8 cellular contexts compared by ENCODE assay signal in genomic region chr11:77127969-77128691, GRCh38. TPM values are rescaled to one million over a fixed set of nuclear protein-coding genes. Genes with fewer than 3 reads are reported as not detected.
A peak's percentile ranks its signal among the peaks of the same experiment; 100 is the strongest.
DNase-seq lines count a peak whose midpoint lies in the region; ATAC-seq and TF ChIP-seq lines count a peak whose summit lies in the region.

Gene MYO7A, plus strand, starts transcription at chr11:77128246. Its CDS starts 2,389 bp downstream, at chr11:77130635.

- H2AFZ ChIP-seq in ACC112 (ENCODE audit: low read length, unreplicated experiment): peak within 1 kb of the TSS; percentile 57

- DNase-seq in left ventricle myocardium inferior (peak; percentile 70), progenitor cell of endocrine pancreas (ENCODE audit: low spot score, unreplicated experiment) (peak; percentile 73), cerebellar cortex (ENCODE audit: low spot score) (no peak)

- H3K4me1 Mint-ChIP-seq in activated T-helper 17 cell treated with anti-CD3 and anti-CD28 coated beads, Interleukin-2, amount 50 U/mL, for 72 hours: peaks cover 9% of the 10 kb centered on the region
- peaks cover 11% of the 10 kb centered on the region for H3K4me1 Mint-ChIP-seq in progenitor cell of endocrine pancreas (ENCODE audit: low read depth)

- H3K27me3 ChIP-seq in ACC112 (ENCODE audit: insufficient read depth, low read length) (no peaks in the 10 kb centered on the region), HUES64 (ENCODE audit: insufficient read depth, low read length) (no peaks in the 10 kb centered on the region), left ventricle myocardium inferior (ENCODE audit: low read depth) (peaks cover 13% of the 10 kb centered on the region)

- no peaks in the 10 kb centered on the region for H3K9me3 Mint-ChIP-seq in activated T-helper 17 cell treated with anti-CD3 and anti-CD28 coated beads, Interleukin-2, amount 50 U/mL, for 72 hours
- H3K9me3 Mint-ChIP-seq in progenitor cell of endocrine pancreas (ENCODE audit: low read depth): no peaks in the 10 kb centered on the region

- no peak for ATAC-seq in activated T-helper 17 cell treated with anti-CD3 and anti-CD28 coated beads, Interleukin-2, amount 50 U/mL, for 72 hours (replicated peaks)
- ATAC-seq in HG03378 (IDR thresholded peaks at IDR 0.05; ENCODE audit: unreplicated experiment) (no peak), HG03457 (IDR thresholded peaks at IDR 0.05; ENCODE audit: unreplicated experiment) (no peak)

- H3K4me1 ChIP-seq in ACC112 (ENCODE audit: control insufficient read depth, insufficient read depth, low read length, unreplicated experiment) (peaks cover 3% of the 10 kb centered on the region), HUES64 (ENCODE audit: insufficient read depth, low read length) (no peaks in the 10 kb centered on the region), left ventricle myocardium inferior (peaks cover 47% of the 10 kb centered on the region)

- H3K36me3 ChIP-seq in ACC112 (ENCODE audit: insufficient read depth, low read length) (no peaks in the 10 kb centered on the region), HUES64 (ENCODE audit: insufficient read depth, low read length) (no peaks in the 10 kb centered on the region), left ventricle myocardium inferior (no peaks in the 10 kb centered on the region)

- no peak within 1 kb of the TSS for H3K9ac ChIP-seq in HUES64 (ENCODE audit: low read depth, low read length)

- TF ChIP-seq CTCF in left ventricle myocardium inferior (IDR thresholded peaks at IDR 0.05; ENCODE audit: borderline replicate concordance) (no peak), progenitor cell of endocrine pancreas (IDR thresholded peaks at IDR 0.05; ENCODE audit: unreplicated experiment) (no peak)

- no peaks in the 10 kb centered on the region for H3K79me2 ChIP-seq in ACC112 (ENCODE audit: control insufficient read depth, insufficient read depth, low read length, unreplicated experiment)

- H3K9me3 ChIP-seq in HUES64 (ENCODE audit: insufficient read depth, low read depth, low read length): no peaks in the 10 kb centered on the region
- no peaks in the 10 kb centered on the region for H3K9me3 ChIP-seq in left ventricle myocardium inferior (replicated peaks)

- H3K4me3 ChIP-seq in ACC112 (ENCODE audit: low read depth, low read length): peak within 1 kb of the TSS; percentile 72
- peak within 1 kb of the TSS; percentile 51 for H3K4me3 ChIP-seq in HUES64 (ENCODE audit: low read length)
- peak within 1 kb of the TSS; percentile 64 for H3K4me3 ChIP-seq in left ventricle myocardium inferior

- intact Hi-C loops in left ventricle myocardium inferior (cut with micrococcal nuclease): loop anchor here (5.0 kb wide), 1 partner anchor 59 kb away; no protein-coding TSS in a partner anchor

- peak within 1 kb of the TSS; percentile 25 for H3K27ac Mint-ChIP-seq in activated T-helper 17 cell treated with anti-CD3 and anti-CD28 coated beads, Interleukin-2, amount 50 U/mL, for 72 hours
- peak within 1 kb of the TSS; percentile 85 for H3K27ac Mint-ChIP-seq in progenitor cell of endocrine pancreas

- no peaks in the 10 kb centered on the region for H3K36me3 Mint-ChIP-seq in activated T-helper 17 cell treated with anti-CD3 and anti-CD28 coated beads, Interleukin-2, amount 50 U/mL, for 72 hours (ENCODE audit: low read depth)
- H3K36me3 Mint-ChIP-seq in progenitor cell of endocrine pancreas (ENCODE audit: insufficient read depth): peaks cover 1% of the 10 kb centered on the region

- H3K27ac ChIP-seq in ACC112 (ENCODE audit: low read depth, low read length) (no peak within 1 kb of the TSS), HUES64 (ENCODE audit: low read depth, low read length) (no peak within 1 kb of the TSS), left ventricle myocardium inferior (replicated peaks) (peak within 1 kb of the TSS; percentile 57)

- WGBS in HUES64: 39% methylated on average over 19 of the region's 19 CpGs

- H3K4me3 Mint-ChIP-seq in activated T-helper 17 cell treated with anti-CD3 and anti-CD28 coated beads, Interleukin-2, amount 50 U/mL, for 72 hours: peak within 1 kb of the TSS; percentile 52
- peak within 1 kb of the TSS; percentile 57 for H3K4me3 Mint-ChIP-seq in progenitor cell of endocrine pancreas (ENCODE audit: low read depth)

- no peaks in the 10 kb centered on the region for H3K27me3 Mint-ChIP-seq in activated T-helper 17 cell treated with anti-CD3 and anti-CD28 coated beads, Interleukin-2, amount 50 U/mL, for 72 hours
- no peaks in the 10 kb centered on the region for H3K27me3 Mint-ChIP-seq in progenitor cell of endocrine pancreas

RNA-seq across cellular contexts. Expression of gene MYO7A, which starts in this region (rescaled TPM):
- polyA plus RNA-seq in HUES64 (2013, experiment 1 of 2): 2.2 TPM
- 1.3 TPM for polyA plus RNA-seq in HUES64 (2013, experiment 2 of 2)
- total RNA-seq in activated T-helper 17 cell treated with anti-CD3 and anti-CD28 coated beads, Interleukin-2, amount 50 U/mL, for 72 hours: 1 to 10 TPM in 1 of 2 donors, under 1 TPM in 1; 0.95 to 4.0 TPM
- 3.2 TPM for total RNA-seq in left ventricle myocardium inferior
- total RNA-seq in progenitor cell of endocrine pancreas: 5.3 and 5.7 TPM in 2 replicates
